ENCODE assay signal across 11 cellular contexts in the genomic region with DNA sequence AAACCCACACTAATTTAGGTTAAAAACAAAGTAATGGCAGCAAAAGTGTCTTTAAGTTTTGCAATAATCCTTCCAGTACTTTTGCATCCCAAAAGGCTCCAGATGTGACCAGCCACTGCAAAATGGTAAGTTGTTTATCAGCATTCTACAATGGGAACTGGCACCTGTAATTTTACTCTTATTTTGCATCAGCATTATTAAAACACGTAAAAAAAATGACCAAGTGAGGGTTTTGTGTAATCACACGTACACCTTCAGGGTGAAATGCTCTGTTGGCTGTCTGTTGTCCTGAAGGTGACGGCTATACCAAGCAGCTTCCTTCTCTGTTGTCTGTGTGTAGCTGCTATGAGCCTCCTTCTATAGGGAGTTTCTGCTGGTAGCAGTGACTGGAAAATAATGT. TPM values are rescaled to one million over a fixed set of nuclear protein-coding genes. Genes with fewer than 3 reads are reported as not detected.
DNase-seq lines count a peak whose midpoint lies in the region; ATAC-seq and TF ChIP-seq lines count a peak whose summit lies in the region.
"Had no signal": no experiment of that assay in that cellular context is flagged by ENCODE, and none has a peak within 500 bp of the region (broad histone marks: within the 10 kb centered on the region; RNA-seq: fewer than 3 reads in every experiment).

No MANE protein-coding gene starts in this region.

- POLR2A ChIA-PET in MCF 10A (lab: Yijun Ruan, JAX) = interaction anchor here (0.9 to 6.6 kb wide), 24 partner anchors 9 to 380 kb away, joined by 3 to 125 read pairs (median 6); partner anchors contain the start of gene SSBP2

- H3K27ac Mint-ChIP-seq in MCF 10A (ENCODE audit: low read depth, unreplicated experiment) = peak overlapping the region; percentile 92
- H3K27ac Mint-ChIP-seq: CD4-positive, alpha-beta memory T cell had no signal

- no peaks in the 10 kb centered on the region for H3K27me3 Mint-ChIP-seq in MCF 10A (ENCODE audit: insufficient read depth, unreplicated experiment)
- H3K27me3 Mint-ChIP-seq: CD4-positive, alpha-beta memory T cell had no signal

- peak overlapping the region; percentile 45 for H3K4me3 Mint-ChIP-seq in MCF 10A (ENCODE audit: unreplicated experiment)

- BruUV-seq in MCF 10A (replicated peaks; lab: Mats Ljungman, UMichigan) = no TSS peak

- H3K36me3 Mint-ChIP-seq in MCF 10A (ENCODE audit: insufficient read depth, unreplicated experiment) = no peaks in the 10 kb centered on the region
- H3K36me3 Mint-ChIP-seq: CD4-positive, alpha-beta memory T cell had no signal

- no peaks in the 10 kb centered on the region for H3K9me3 ChIP-seq in left lung
- H3K9me3 ChIP-seq in upper lobe of right lung = no peaks in the 10 kb centered on the region
- H3K9me3 ChIP-seq: SJSA1 had no signal

- DNase-seq in NCI-H510A treated with DMSO at 0.1 percent for 48 hours (lab: John Stamatoyannopoulos, UW) (peak; percentile 43), NCI-H510A (lab: John Stamatoyannopoulos, UW) (no peak), MCF 10A (ENCODE audit: unreplicated experiment) (peak; percentile 93), left lung (peak in 1 of 2 donors; percentile 51), upper lobe of right lung (no peak), HuH-7 (ENCODE audit: low spot score) (no peak)

- CTCF ChIA-PET in MCF 10A (lab: Yijun Ruan, JAX) = interaction anchor here (0.8 to 4.0 kb wide), 5 partner anchors 33 to 377 kb away, joined by 3 to 22 read pairs (median 18); partner anchors contain the start of gene SSBP2

- H3K27me3 ChIP-seq in left lung (no peaks in the 10 kb centered on the region), upper lobe of right lung (no peaks in the 10 kb centered on the region)
- H3K27me3 ChIP-seq: SJSA1 had no signal

- peaks cover 7% of the 10 kb centered on the region for H3K9me3 Mint-ChIP-seq in MCF 10A (ENCODE audit: unreplicated experiment)
- H3K9me3 Mint-ChIP-seq: CD4-positive, alpha-beta memory T cell; naive thymus-derived CD4-positive, alpha-beta T cell had no signal

- peaks cover 7 to 28% of the 10 kb centered on the region in 2 donors for H3K4me1 ChIP-seq in left lung
- H3K4me1 ChIP-seq in upper lobe of right lung = peaks cover 12% of the 10 kb centered on the region
- H3K4me1 ChIP-seq: SJSA1 had no signal

- no peak for TF ChIP-seq CTCF in MCF 10A (IDR thresholded peaks at IDR 0.05; ENCODE audit: unreplicated experiment)
- no peak for TF ChIP-seq CTCF in left lung (IDR thresholded peaks at IDR 0.05)
- TF ChIP-seq CTCF in upper lobe of right lung (IDR thresholded peaks at IDR 0.05) = no peak

- H3K4me3 ChIP-seq in left lung (no peak overlapping the region), upper lobe of right lung (no peak overlapping the region)
- H3K4me3 ChIP-seq: SJSA1 had no signal

- H3K4me1 Mint-ChIP-seq in MCF 10A (ENCODE audit: insufficient read depth, unreplicated experiment) = peaks cover 25% of the 10 kb centered on the region

- H3K36me3 ChIP-seq in left lung = no peaks in the 10 kb centered on the region
- no peaks in the 10 kb centered on the region for H3K36me3 ChIP-seq in upper lobe of right lung
- H3K36me3 ChIP-seq: SJSA1 had no signal

- peak overlapping the region; percentile 18 to 44 for H3K27ac ChIP-seq in left lung
- H3K27ac ChIP-seq in upper lobe of right lung = no peak overlapping the region
- H3K27ac ChIP-seq: SJSA1 had no signal

- ATAC-seq in left lung (peak; percentile 74), upper lobe of right lung (peak; percentile 59), HG03159 (IDR thresholded peaks at IDR 0.05; ENCODE audit: unreplicated experiment) (no peak), GM18868 (IDR thresholded peaks at IDR 0.05; ENCODE audit: unreplicated experiment) (no peak)
- ATAC-seq: naive thymus-derived CD4-positive, alpha-beta T cell had no signal

- intact Hi-C loops in MCF 10A (cut with micrococcal nuclease) = loop anchor here (1.0 kb wide), 2 partner anchors 37 to 63 kb away; partner anchors contain the start of gene SSBP2
- intact Hi-C loops in left lung (cut with DNase I) = loop anchor here in 1 of 2 donors (5.0 kb wide), 1 partner anchor 36 kb away; the partner anchor contains the start of gene SSBP2
- intact Hi-C loops in upper lobe of right lung (cut with DNase I) = loop anchor here (5.0 kb wide), 1 partner anchor 64 kb away; no protein-coding TSS in a partner anchor

RNA-seq across cellular contexts. Expression of gene SSBP2, which starts 36.9 kb away (rescaled TPM):
- 36.0 and 52.7 TPM in 2 replicates for total RNA-seq in MCF 10A (2022)
- total RNA-seq in left lung = 10 to 100 TPM; 31.6 to 37.3 TPM
- 43.8 TPM for total RNA-seq in upper lobe of right lung

Comparison
In these comparisons a context has a peak if more than half of its experiments do, and no peak if none do; other contexts are left out.
1. DNase-seq: peak in NCI-H510A treated with DMSO at 0.1 percent for 48 hours (single experiment) and MCF 10A (single experiment); none in NCI-H510A (single experiment), upper lobe of right lung (single experiment) and HuH-7 (single experiment).
2. ATAC-seq: peak in left lung (single experiment) and upper lobe of right lung (single experiment); none in HG03159 (single experiment) and GM18868 (single experiment).